1 cellular context compared by ENCODE assay signal in genomic region chr1:178847919-178848318, GRCh38. TPM values are rescaled to one million over a fixed set of nuclear protein-coding genes. Genes with fewer than 3 reads are reported as not detected.
"Had no signal": no experiment of that assay in that cellular context is flagged by ENCODE, and none has a peak within 500 bp of the region (broad histone marks: within the 10 kb centered on the region; RNA-seq: fewer than 3 reads in every experiment).

No MANE protein-coding gene starts in this region.

RNA-seq across cellular contexts. Expression of gene ANGPTL1, which starts 23.0 kb away (rescaled TPM):
- total RNA-seq: PC-3 had no signal
